ENCODE assay signal across 8 cellular contexts in the genomic region with DNA sequence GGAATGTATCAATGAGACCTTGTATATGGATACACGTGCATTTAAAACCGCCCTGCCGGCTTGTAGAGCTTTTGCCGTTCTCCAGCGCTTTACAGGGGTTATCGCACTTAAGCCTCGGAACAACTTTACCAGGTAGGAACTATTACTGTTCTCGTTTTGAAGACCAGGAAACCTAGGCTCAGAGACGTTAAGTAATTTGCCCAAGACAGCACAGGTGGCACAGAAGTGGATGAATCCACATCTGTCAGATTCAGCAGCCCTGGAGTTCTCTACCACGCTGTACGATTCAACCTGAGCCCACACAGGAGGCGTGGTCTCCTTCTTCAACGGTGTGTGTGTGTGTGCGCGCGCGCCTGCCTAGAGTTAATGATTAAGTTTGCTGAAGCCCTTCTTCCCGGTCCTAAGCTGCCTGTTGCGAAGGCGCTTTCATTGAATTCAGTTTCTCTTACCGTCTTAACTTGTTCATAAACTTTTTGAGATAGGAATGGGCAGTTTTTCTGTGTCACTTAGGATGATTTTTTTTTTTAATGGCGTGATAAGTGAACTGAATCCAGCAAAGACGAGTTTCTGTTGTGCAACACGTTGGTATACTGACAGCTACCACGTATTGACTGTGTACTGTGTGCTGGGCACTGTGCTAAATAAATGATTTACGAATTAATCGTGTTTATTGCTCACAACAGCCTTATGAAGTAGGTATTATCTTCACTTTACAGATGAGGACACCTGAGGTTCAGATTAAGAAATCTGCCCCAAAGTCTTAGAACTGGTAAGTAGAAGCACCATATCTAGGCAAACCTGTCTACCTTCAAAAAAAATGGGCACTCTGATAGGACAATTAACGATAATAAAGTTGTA.
DNase-seq lines count a peak whose midpoint lies in the region; ATAC-seq lines count a peak whose summit lies in the region.

No MANE protein-coding gene starts in this region.

- ATAC-seq in GM18520 (IDR thresholded peaks at IDR 0.05; ENCODE audit: unreplicated experiment) (peak; percentile 36), HG03060 (IDR thresholded peaks at IDR 0.05; ENCODE audit: low read depth, unreplicated experiment) (peak; percentile 31)

- in situ Hi-C loops in T47D (cut with HindIII; ENCODE audit: low pct_unique_long_range_greater_than_20kb, low sequenced_read_pairs): no loop called here

- peak; percentile 67 for DNase-seq in A172 (ENCODE audit: low spot score)
- DNase-seq in NCI-H2081 treated with DMSO at 0.1 percent for 48 hours (lab: John Stamatoyannopoulos, UW): peak; percentile 36
- DNase-seq in UCSD-AML1 (lab: John Stamatoyannopoulos, UW; ENCODE audit: unreplicated experiment): peak; percentile 75
- DNase-seq in T47D (ENCODE audit: low read depth in 1 of 2, low spot score in 1 of 2): peak; percentile 43 to 84
- DNase-seq in islet precursor cell: peak; percentile 92
- peak; percentile 65 to 68 for DNase-seq in stimulated activated CD4-positive, alpha-beta T cell treated with anti-CD3 and anti-CD28 coated beads, Interleukin-1b, Interleukin-23, amount 100 ng/mL, for 4 hours (ENCODE audit: low read depth in 2 of 2)

Comparison
In these comparisons a context has a peak if more than half of its experiments do, and no peak if none do; other contexts are left out.
1. Peak in every context shown above with its lines: DNase-seq and ATAC-seq.
2. DNase-seq: peak in every context shown above with its lines; median percentile 92 in islet precursor cell; 75 in UCSD-AML1; 67 in A172; 66 in stimulated activated CD4-positive, alpha-beta T cell treated with anti-CD3 and anti-CD28 coated beads, Interleukin-1b, Interleukin-23, amount 100 ng/mL, for 4 hours; 64 in T47D; 36 in NCI-H2081 treated with DMSO at 0.1 percent for 48 hours.